In genomic region chr11:72091292-72091691, GRCh38 we compare ENCODE assay signal across 9 cellular contexts. TPM values are rescaled to one million over a fixed set of nuclear protein-coding genes. Genes with fewer than 3 reads are reported as not detected.
DNase-seq lines count a peak whose midpoint lies in the region; ATAC-seq and TF ChIP-seq lines count a peak whose summit lies in the region.
"Had no signal": no experiment of that assay in that cellular context is flagged by ENCODE, and none has a peak within 500 bp of the region (broad histone marks: within the 10 kb centered on the region; RNA-seq: fewer than 3 reads in every experiment).

No MANE protein-coding gene starts in this region.

- intact Hi-C loops in OCI-LY7 (cut with micrococcal nuclease; ENCODE audit: unreplicated experiment) (loop anchor here (1.0 to 2.0 kb wide), 2 partner anchors 66 to 114 kb away; no protein-coding TSS in a partner anchor), esophagus muscularis mucosa (cut with DNase I) (loop anchor here (2.0 kb wide), 1 partner anchor 66 kb away; no protein-coding TSS in a partner anchor)

- H3K4me3 ChIP-seq in OCI-LY7 (ENCODE audit: low read depth, low read length, poor library complexity, severe bottlenecking) (no peak overlapping the region), esophagus muscularis mucosa (no peak overlapping the region)

- H3K4me1 Mint-ChIP-seq in activated T-cell treated with anti-CD3 and anti-CD28 coated beads, Interleukin-2, amount 50 U/mL, for 24 hours (ENCODE audit: low read depth) = peaks cover 16% of the 10 kb centered on the region
- H3K4me1 Mint-ChIP-seq in natural killer cell treated with Interleukin-12 subunit alpha and Interleukin-12 subunit beta and Interleukin-15 and Interleukin-18, amount 100 ng/mL, for 72 hours (ENCODE audit: low read depth in 2 of 2) = peaks cover 10 to 13% of the 10 kb centered on the region in 2 donors

- POLR2A ChIA-PET in OCI-LY7 (lab: Charles Lee) = interaction anchor here (1.0 to 1.6 kb wide), 3 partner anchors 10 to 66 kb away, joined by 3 to 5 read pairs (median 3); no protein-coding TSS in a partner anchor

- CTCF ChIA-PET in OCI-LY7 (lab: Charles Lee; ENCODE audit: unreplicated experiment) = interaction anchor here (0.6 to 1.9 kb wide), 6 partner anchors 10 to 69 kb away, joined by 3 to 22 read pairs (median 5); partner anchors contain the start of genes LAMTOR1 and LRRC51

- H3K4me1 ChIP-seq in OCI-LY7 (ENCODE audit: insufficient read depth, low read length, poor library complexity, severe bottlenecking) (peaks cover 6% of the 10 kb centered on the region), esophagus muscularis mucosa (peaks cover 10 to 15% (median 12%) of the 10 kb centered on the region in 4 donors)

- H3K4me3 Mint-ChIP-seq in activated T-cell treated with anti-CD3 and anti-CD28 coated beads, Interleukin-2, amount 50 U/mL, for 24 hours = no peak overlapping the region
- H3K4me3 Mint-ChIP-seq in natural killer cell treated with Interleukin-12 subunit alpha and Interleukin-12 subunit beta and Interleukin-15 and Interleukin-18, amount 100 ng/mL, for 72 hours = no peak overlapping the region
- H3K4me3 Mint-ChIP-seq: activated naive CD8-positive, alpha-beta T cell had no signal

- no peak overlapping the region for H2AFZ ChIP-seq in OCI-LY7 (ENCODE audit: low read length)

- DNase-seq in Caki2 (ENCODE audit: low read depth) (peak; percentile 59), OCI-LY7 (ENCODE audit: low spot score) (peak; percentile 83), esophagus muscularis mucosa (ENCODE audit: extremely low spot score) (no peak), superior temporal gyrus (ENCODE audit: extremely low spot score) (peak; percentile 84)
- DNase-seq in activated T-cell treated with anti-CD3 and anti-CD28 coated beads, Interleukin-2, amount 50 U/mL, for 24 hours = peak; percentile 73
- no peak for DNase-seq in natural killer cell treated with Interleukin-12 subunit alpha and Interleukin-12 subunit beta and Interleukin-15 and Interleukin-18, amount 100 ng/mL, for 72 hours (ENCODE audit: low spot score)

- peak overlapping the region; percentile 53 for H3K27ac Mint-ChIP-seq in activated T-cell treated with anti-CD3 and anti-CD28 coated beads, Interleukin-2, amount 50 U/mL, for 24 hours
- no peak overlapping the region for H3K27ac Mint-ChIP-seq in natural killer cell treated with Interleukin-12 subunit alpha and Interleukin-12 subunit beta and Interleukin-15 and Interleukin-18, amount 100 ng/mL, for 72 hours
- H3K27ac Mint-ChIP-seq: activated naive CD8-positive, alpha-beta T cell had no signal

- in situ Hi-C loops in Caki2 (cut with HindIII; ENCODE audit: low pct_unique_long_range_greater_than_20kb, low sequenced_read_pairs) = no loop called here

- no peaks in the 10 kb centered on the region for H3K27me3 ChIP-seq in esophagus muscularis mucosa

- H3K9me3 ChIP-seq in OCI-LY7 (ENCODE audit: low read length) (no peaks in the 10 kb centered on the region), esophagus muscularis mucosa (no peaks in the 10 kb centered on the region)

- H3K27me3 Mint-ChIP-seq in activated T-cell treated with anti-CD3 and anti-CD28 coated beads, Interleukin-2, amount 50 U/mL, for 24 hours = no peaks in the 10 kb centered on the region
- H3K27me3 Mint-ChIP-seq in natural killer cell treated with Interleukin-12 subunit alpha and Interleukin-12 subunit beta and Interleukin-15 and Interleukin-18, amount 100 ng/mL, for 72 hours = no peaks in the 10 kb centered on the region
- H3K27me3 Mint-ChIP-seq: activated naive CD8-positive, alpha-beta T cell had no signal

- peaks cover 44% of the 10 kb centered on the region for H3K36me3 Mint-ChIP-seq in activated T-cell treated with anti-CD3 and anti-CD28 coated beads, Interleukin-2, amount 50 U/mL, for 24 hours (ENCODE audit: low read depth)
- H3K36me3 Mint-ChIP-seq in natural killer cell treated with Interleukin-12 subunit alpha and Interleukin-12 subunit beta and Interleukin-15 and Interleukin-18, amount 100 ng/mL, for 72 hours = no peaks in the 10 kb centered on the region
- H3K36me3 Mint-ChIP-seq: activated naive CD8-positive, alpha-beta T cell had no signal

- peak overlapping the region; percentile 17; the same call in 1 of the 2 replicates for H3K4me2 ChIP-seq in OCI-LY7 (ENCODE audit: low read length)

- ATAC-seq in HG02981 (IDR thresholded peaks at IDR 0.05; ENCODE audit: unreplicated experiment) (peak; percentile 63), HG02571 (IDR thresholded peaks at IDR 0.05; ENCODE audit: unreplicated experiment) (no peak)
- peak; percentile 75 to 86 for ATAC-seq in natural killer cell treated with Interleukin-12 subunit alpha and Interleukin-12 subunit beta and Interleukin-15 and Interleukin-18, amount 100 ng/mL, for 72 hours

- H3K36me3 ChIP-seq in OCI-LY7 (ENCODE audit: insufficient read depth, low read length) = peaks cover 21% of the 10 kb centered on the region; the same call in 1 of the 2 replicates
- H3K36me3 ChIP-seq in esophagus muscularis mucosa = peaks cover 13 to 61% (median 41%) of the 10 kb centered on the region in 4 donors

- H4K20me1 ChIP-seq in OCI-LY7 (ENCODE audit: insufficient read depth, low read length) = no peaks in the 10 kb centered on the region

- H3K9me3 Mint-ChIP-seq in activated T-cell treated with anti-CD3 and anti-CD28 coated beads, Interleukin-2, amount 50 U/mL, for 24 hours = no peaks in the 10 kb centered on the region
- no peaks in the 10 kb centered on the region for H3K9me3 Mint-ChIP-seq in natural killer cell treated with Interleukin-12 subunit alpha and Interleukin-12 subunit beta and Interleukin-15 and Interleukin-18, amount 100 ng/mL, for 72 hours

- no peak overlapping the region for H3K27ac ChIP-seq in OCI-LY7 (ENCODE audit: low read depth, low read length, poor library complexity, severe bottlenecking)
- peak overlapping the region; percentile 48 to 69 (median 56) for H3K27ac ChIP-seq in esophagus muscularis mucosa (replicated peaks in 1 of 4)

- H3K79me2 ChIP-seq in OCI-LY7 (ENCODE audit: insufficient read depth, low read depth, low read length) = no peaks in the 10 kb centered on the region

- WGBS in esophagus muscularis mucosa = 29% methylated on average over 4 of the region's 4 CpGs

- no TSS peak for BruUV-seq in OCI-LY7 (replicated peaks; lab: Mats Ljungman, UMichigan)

- peak; percentile 95 for TF ChIP-seq CTCF in OCI-LY7 (conservative IDR thresholded peaks at IDR 0.05; ENCODE audit: low read length)
- peak; percentile 89 to 95 (median 94) for TF ChIP-seq CTCF in esophagus muscularis mucosa (IDR thresholded peaks at IDR 0.05)

- no peak for TF ChIP-seq POLR2A in esophagus muscularis mucosa (IDR thresholded peaks at IDR 0.05; ENCODE audit: low read depth)

- H3K9me2 ChIP-seq in OCI-LY7 (ENCODE audit: insufficient read depth, low read length) = no peaks in the 10 kb centered on the region

- TF ChIP-seq EP300 in esophagus muscularis mucosa (IDR thresholded peaks at IDR 0.05) = no peak

RNA-seq across cellular contexts. Expression of gene LRRC51, which starts 10.6 kb away (rescaled TPM):
- total RNA-seq in Caki2 (2014; rRNA removed; shearing (Covaris generic); ENCODE audit: low replicate concordance) = 9.4 and 14.9 TPM in 2 replicates
- total RNA-seq in OCI-LY7 (2014; rRNA removed; shearing (Covaris generic)) = 15.3 and 21.1 TPM in 2 replicates
- 9.9 and 10.8 TPM in 2 replicates for total RNA-seq in OCI-LY7 (2022)
- 10 to 100 TPM in 1 of 4 donors, 1 to 10 TPM in 3; 9.1 to 10.0 (median 9.2) TPM for total RNA-seq in esophagus muscularis mucosa
- 1 to 10 TPM; 3.5 to 7.2 TPM for total RNA-seq in natural killer cell treated with Interleukin-12 subunit alpha and Interleukin-12 subunit beta and Interleukin-15 and Interleukin-18, amount 100 ng/mL, for 72 hours

RNA-seq across cellular contexts. Expression of gene NUMA1, which starts 10.9 kb away (rescaled TPM):
- total RNA-seq in Caki2 (2014; rRNA removed; shearing (Covaris generic); ENCODE audit: low replicate concordance) = 73.8 and 81.0 TPM in 2 replicates
- total RNA-seq in OCI-LY7 (2014; rRNA removed; shearing (Covaris generic)) = 159 and 160 TPM in 2 replicates
- total RNA-seq in OCI-LY7 (2022) (148 and 172 TPM in 2 replicates), esophagus muscularis mucosa (100 to 1,000 TPM; 214 to 328 (median 272) TPM)
- 100 to 1,000 TPM; 181 to 216 TPM for total RNA-seq in natural killer cell treated with Interleukin-12 subunit alpha and Interleukin-12 subunit beta and Interleukin-15 and Interleukin-18, amount 100 ng/mL, for 72 hours

RNA-seq across cellular contexts. Expression of gene LAMTOR1, which starts 11.8 kb away (rescaled TPM):
- 90.8 and 117 TPM in 2 replicates for total RNA-seq in Caki2 (2014; rRNA removed; shearing (Covaris generic); ENCODE audit: low replicate concordance)
- total RNA-seq in OCI-LY7 (2014; rRNA removed; shearing (Covaris generic)) = 50.7 and 64.1 TPM in 2 replicates
- total RNA-seq in OCI-LY7 (2022) (58.6 and 61.8 TPM in 2 replicates), esophagus muscularis mucosa (100 to 1,000 TPM in 2 of 4 donors, 10 to 100 TPM in 2; 86.8 to 103 (median 98.0) TPM)
- 10 to 100 TPM; 65.7 to 66.9 TPM for total RNA-seq in natural killer cell treated with Interleukin-12 subunit alpha and Interleukin-12 subunit beta and Interleukin-15 and Interleukin-18, amount 100 ng/mL, for 72 hours

RNA-seq across cellular contexts. Expression of gene TOMT, which starts 14.4 kb away (rescaled TPM):
- not detected in 2 replicates for total RNA-seq in Caki2 (2014; rRNA removed; shearing (Covaris generic); ENCODE audit: low replicate concordance)
- total RNA-seq in OCI-LY7 (2014; rRNA removed; shearing (Covaris generic)) = not detected in 2 replicates
- total RNA-seq in OCI-LY7 (2022) (not detected in 2 replicates), esophagus muscularis mucosa (not detected)
- under 1 TPM in 1 of 2 donors, not detected in 1; 0.45 TPM for total RNA-seq in natural killer cell treated with Interleukin-12 subunit alpha and Interleukin-12 subunit beta and Interleukin-15 and Interleukin-18, amount 100 ng/mL, for 72 hours

RNA-seq across cellular contexts. Expression of gene ANAPC15, which starts 21.2 kb away (rescaled TPM):
- 29.1 and 35.5 TPM in 2 replicates for total RNA-seq in Caki2 (2014; rRNA removed; shearing (Covaris generic); ENCODE audit: low replicate concordance)
- total RNA-seq in OCI-LY7 (2014; rRNA removed; shearing (Covaris generic)) = 48.2 and 77.7 TPM in 2 replicates
- total RNA-seq in OCI-LY7 (2022) = 61.2 and 62.4 TPM in 2 replicates
- total RNA-seq in esophagus muscularis mucosa = 10 to 100 TPM; 43.5 to 58.1 (median 48.1) TPM
- 10 to 100 TPM; 37.4 to 37.7 TPM for total RNA-seq in natural killer cell treated with Interleukin-12 subunit alpha and Interleukin-12 subunit beta and Interleukin-15 and Interleukin-18, amount 100 ng/mL, for 72 hours

Comparison
In these comparisons a context has a peak if more than half of its experiments do, and no peak if none do; other contexts are left out.
1. DNase-seq: peak in Caki2 (single experiment), OCI-LY7 (single experiment), activated T-cell treated with anti-CD3 and anti-CD28 coated beads, Interleukin-2, amount 50 U/mL, for 24 hours (single experiment) and superior temporal gyrus (single experiment); none in esophagus muscularis mucosa (single experiment) and natural killer cell treated with Interleukin-12 subunit alpha and Interleukin-12 subunit beta and Interleukin-15 and Interleukin-18, amount 100 ng/mL, for 72 hours (single experiment).